ENCODE assay signal across 11 cellular contexts in the genomic region with DNA sequence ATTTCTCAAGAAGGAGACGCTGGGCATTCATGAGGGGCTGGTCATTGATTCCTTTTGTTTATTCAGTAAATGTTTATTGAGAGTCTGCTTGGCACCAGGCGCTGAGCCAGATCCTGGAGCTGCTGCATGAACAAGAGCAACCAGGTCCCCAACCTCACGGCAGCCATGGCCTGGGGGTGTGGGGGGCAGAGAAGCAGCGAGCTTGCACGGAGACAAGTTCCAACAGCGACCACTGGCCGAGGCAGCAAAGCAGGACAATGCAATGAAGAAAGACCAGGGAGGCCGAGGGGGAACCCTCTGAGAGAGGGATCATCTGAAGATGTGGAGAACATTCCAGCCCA. TPM values are rescaled to one million over a fixed set of nuclear protein-coding genes. Genes with fewer than 3 reads are reported as not detected.
DNase-seq lines count a peak whose midpoint lies in the region; ATAC-seq, FAIRE-seq and TF ChIP-seq lines count a peak whose summit lies in the region.
"Had no signal": no experiment of that assay in that cellular context is flagged by ENCODE, and none has a peak within 500 bp of the region (broad histone marks: within the 10 kb centered on the region; RNA-seq: fewer than 3 reads in every experiment).

No MANE protein-coding gene starts in this region.

- no peak overlapping the region for H3K14ac ChIP-seq in H1 (ENCODE audit: insufficient read length)

- peak overlapping the region; percentile 15 to 36; a peak in 1 of 4 replicates for H3K4me2 ChIP-seq in H1 (ENCODE audit: insufficient read depth in 1 of 2, low read depth in 2 of 2, low read length in 2 of 2)

- no peaks in the 10 kb centered on the region for H3K9me3 Mint-ChIP-seq in Calu3 (ENCODE audit: low read depth, unreplicated experiment)
- H3K9me3 Mint-ChIP-seq: CD8-positive, alpha-beta memory T cell had no signal

- no peaks in the 10 kb centered on the region for H3K36me3 Mint-ChIP-seq in Calu3 (ENCODE audit: insufficient read depth, unreplicated experiment)

- peaks cover 0 to 3% of the 10 kb centered on the region in 2 experiments for H4K20me1 ChIP-seq in H1 (replicated peaks in 1 of 2; ENCODE audit: control insufficient read depth in 1 of 2, insufficient read depth in 2 of 2, low read length in 2 of 2)

- no peak overlapping the region for H3K4me3 Mint-ChIP-seq in Calu3 (ENCODE audit: low read depth, unreplicated experiment)
- H3K4me3 Mint-ChIP-seq: CD8-positive, alpha-beta memory T cell had no signal

- TF ChIP-seq EP300 in H1 (IDR thresholded peaks at IDR 0.05; ENCODE audit: borderline replicate concordance in 1 of 2, low read depth in 2 of 2, low read length in 2 of 2): no peak

- no peak overlapping the region for H3K9ac ChIP-seq in H1 (replicated peaks in 1 of 4; ENCODE audit: extremely low read depth in 1 of 4, low read depth in 3 of 4, low read length in 3 of 4)

- H3K4me1 ChIP-seq in RWPE2 (ENCODE audit: insufficient read depth, poor library complexity, severe bottlenecking) (no peaks in the 10 kb centered on the region), H1 (replicated peaks in 1 of 4; ENCODE audit: control insufficient read depth in 3 of 4, insufficient read depth in 4 of 4, low read length in 3 of 4) (peaks cover 2 to 6% (median 4%) of the 10 kb centered on the region in 4 experiments; a peak in 4 of 7 replicates)

- TF ChIP-seq POLR2A in H1 (IDR thresholded peaks at IDR 0.05; ENCODE audit: control extremely low read depth in 1 of 2, low read depth in 2 of 2, low read length in 2 of 2): no peak
- TF ChIP-seq POLR2A in GM18505 (IDR thresholded peaks at IDR 0.05; ENCODE audit: borderline replicate concordance, extremely low read depth, insufficient read depth, insufficient read length): no peak

- no peak overlapping the region for H3K4me3 ChIP-seq in RWPE2 (ENCODE audit: severe bottlenecking)
- H3K4me3 ChIP-seq in H1 (ENCODE audit: extremely low read depth in 1 of 4, insufficient read depth in 2 of 4, low read depth in 3 of 4, low read length in 4 of 4): no peak overlapping the region

- no peak overlapping the region for H2BK15ac ChIP-seq in H1 (ENCODE audit: low read length)

- peaks cover 7% of the 10 kb centered on the region for H3K4me1 Mint-ChIP-seq in Calu3 (ENCODE audit: low read depth, unreplicated experiment)

- H4K8ac ChIP-seq in H1 (ENCODE audit: extremely low read depth, insufficient read depth, low read length): no peak overlapping the region

- H2AK5ac ChIP-seq in H1 (ENCODE audit: low read depth, low read length): no peak overlapping the region

- no peak for TF ChIP-seq RAD21 in H1 (IDR thresholded peaks at IDR 0.05 in 1 of 2, conservative IDR thresholded peaks at IDR 0.05 in 1 of 2; ENCODE audit: low read depth in 2 of 2, low read length in 2 of 2)

- DNase-seq in Calu3 (no peak), RWPE2 (ENCODE audit: low spot score) (no peak), H1 (ENCODE audit: low read depth in 1 of 2, low spot score in 2 of 2) (no peak), GM10266 (ENCODE audit: extremely low spot score) (no peak)
- no peak for DNase-seq in stimulated activated CD4-positive, alpha-beta T cell treated with anti-CD3 and anti-CD28 coated beads, Interleukin-15, amount 100 ng/mL, for 24 hours
- DNase-seq: Right ventricle myocardium superior had no signal

- H4K5ac ChIP-seq in H1 (ENCODE audit: insufficient read length, low read depth, low read length): no peak overlapping the region

- no peak for FAIRE-seq in H1 (lab: Jason Lieb, UNC)

- BruUV-seq in Calu3 (replicated peaks; lab: Mats Ljungman, UMichigan): no TSS peak

- TF ChIP-seq CTCF in 22Rv1 (IDR thresholded peaks at IDR 0.05) (peak; percentile 51), Calu3 (IDR thresholded peaks at IDR 0.05; ENCODE audit: unreplicated experiment) (peak; percentile 1), RWPE2 (IDR thresholded peaks at IDR 0.05; ENCODE audit: poor library complexity, severe bottlenecking) (peak; percentile 44), H1 (IDR thresholded peaks at IDR 0.05; ENCODE audit: control extremely low read depth in 1 of 3, insufficient read depth in 1 of 3, low read depth in 1 of 3, low read length in 3 of 3) (no peak), GM10266 (IDR thresholded peaks at IDR 0.05; ENCODE audit: control insufficient read depth, insufficient read depth, low read depth, missing control alignments) (no peak)

- H3K9me3 ChIP-seq in RWPE2 (ENCODE audit: severe bottlenecking) (no peaks in the 10 kb centered on the region), H1 (ENCODE audit: insufficient read depth in 2 of 2, low read depth in 1 of 2, low read length in 1 of 2) (no peaks in the 10 kb centered on the region)
- H3K9me3 ChIP-seq: BE2C had no signal

- H3K18ac ChIP-seq in H1 (ENCODE audit: extremely low read depth, low read length): no peak overlapping the region

- H3K27ac ChIP-seq in 22Rv1 (no peak overlapping the region), RWPE2 (ENCODE audit: poor library complexity, severe bottlenecking) (no peak overlapping the region), H1 (ENCODE audit: low read depth, low read length) (no peak overlapping the region)

- H3K27me3 ChIP-seq in RWPE2 (ENCODE audit: insufficient read depth, poor library complexity, severe bottlenecking) (no peaks in the 10 kb centered on the region), H1 (replicated peaks in 1 of 4; ENCODE audit: control insufficient read depth in 3 of 4, extremely low read depth in 1 of 4, insufficient read depth in 3 of 4, low read length in 3 of 4) (no peaks in the 10 kb centered on the region; a peak in 1 of 7 replicates)
- H3K27me3 ChIP-seq: BE2C had no signal

- H3K79me2 ChIP-seq in H1 (ENCODE audit: control insufficient read depth in 1 of 2, insufficient read depth in 2 of 2, low read length in 2 of 2): no peaks in the 10 kb centered on the region

- no peak overlapping the region for H3K56ac ChIP-seq in H1 (replicated peaks; ENCODE audit: insufficient read length, low read depth, low read length)

- H3K23ac ChIP-seq in H1 (ENCODE audit: insufficient read length): no peak overlapping the region

- no peak overlapping the region for H2BK12ac ChIP-seq in H1 (ENCODE audit: low read depth, low read length)

- CTCF ChIA-PET in Calu3 (lab: Charles Lee) (interaction anchor here (0.6 to 2.0 kb wide), 5 partner anchors 47 to 192 kb away, joined by 3 to 16 read pairs (median 3); no protein-coding TSS in a partner anchor), H1 (lab: Charles Lee; ENCODE audit: partially characterized antibody) (interaction anchor here (0.8 to 5.5 kb wide), 45 partner anchors 10 to 213 kb away, joined by 3 to 43 read pairs (median 5); no protein-coding TSS in a partner anchor)

- intact Hi-C loops in Calu3 (cut with micrococcal nuclease; ENCODE audit: unreplicated experiment): loop anchor here (1.0 to 10.0 kb wide), 3 partner anchors 46 to 192 kb away; a partner anchor contains a TSS

- H3K36me3 ChIP-seq in RWPE2 (ENCODE audit: low read depth) (no peaks in the 10 kb centered on the region), H1 (ENCODE audit: control insufficient read depth in 2 of 4, insufficient read depth in 4 of 4, low read length in 3 of 4) (no peaks in the 10 kb centered on the region)
- H3K36me3 ChIP-seq: BE2C had no signal

- no peak overlapping the region for H2AFZ ChIP-seq in H1 (ENCODE audit: low read length)

- no peak overlapping the region for H3K4ac ChIP-seq in H1 (replicated peaks; ENCODE audit: insufficient read length, low read depth, low read length)

- no peaks in the 10 kb centered on the region for H3K23me2 ChIP-seq in H1 (ENCODE audit: low read depth, low read length)

- peaks cover 29% of the 10 kb centered on the region for H3K27me3 Mint-ChIP-seq in Calu3 (ENCODE audit: unreplicated experiment)
- H3K27me3 Mint-ChIP-seq: CD8-positive, alpha-beta memory T cell had no signal

- POLR2A ChIA-PET in H1 (lab: Charles Lee; ENCODE audit: partially characterized antibody): interaction anchor here (1.1 kb wide), 1 partner anchor 9 kb away, joined by 3 read pairs; no protein-coding TSS in a partner anchor

- H2BK20ac ChIP-seq in H1 (ENCODE audit: low read length): no peak overlapping the region

- H2BK5ac ChIP-seq in H1 (ENCODE audit: low read depth, low read length): no peak overlapping the region; the same call in 1 of the 2 replicates

- WGBS in H1 (ENCODE audit: extremely low coverage in 1 of 2, insufficient coverage in 1 of 2, insufficient read length in 1 of 2, insufficient replicate concordance in 2 of 2, low coverage in 1 of 2, low lambda C conversion rate in 2 of 2, missing lambda C conversion rate in 1 of 2), 2 experiments: 64% methylated on average over 8 of the region's 8 CpGs; no CpG with 5 or more reads in 1 of the 2 experiments

- ATAC-seq in RWPE2 (ENCODE audit: low read depth) (no peak), GM19351 (IDR thresholded peaks at IDR 0.05; ENCODE audit: unreplicated experiment) (no peak), GM18505 (IDR thresholded peaks at IDR 0.05; ENCODE audit: unreplicated experiment) (no peak)

- no peaks in the 10 kb centered on the region; the same call in 1 of the 2 replicates for H3K79me1 ChIP-seq in H1 (ENCODE audit: low read depth, low read length)

- H4K91ac ChIP-seq in H1 (replicated peaks; ENCODE audit: insufficient read length, low read length): no peak overlapping the region

- H2BK120ac ChIP-seq in H1 (replicated peaks; ENCODE audit: low read depth, low read length): no peak overlapping the region

- H3K27ac Mint-ChIP-seq in Calu3 (ENCODE audit: unreplicated experiment): no peak overlapping the region

TF ChIP-seq in H1, 55 proteins besides CTCF, POLR2A, EP300 and RAD21 (continues in another document):
- TF ChIP-seq RFX5 (IDR thresholded peaks at IDR 0.05; ENCODE audit: borderline replicate concordance, low read depth, low read length): no peak
- no peak for TF ChIP-seq EGR1 (IDR thresholded peaks at IDR 0.05; ENCODE audit: borderline replicate concordance, low read depth, low read length)
- TF ChIP-seq SUZ12 (IDR thresholded peaks at IDR 0.05; ENCODE audit: low read length): no peak
- TF ChIP-seq, protein P1, sequence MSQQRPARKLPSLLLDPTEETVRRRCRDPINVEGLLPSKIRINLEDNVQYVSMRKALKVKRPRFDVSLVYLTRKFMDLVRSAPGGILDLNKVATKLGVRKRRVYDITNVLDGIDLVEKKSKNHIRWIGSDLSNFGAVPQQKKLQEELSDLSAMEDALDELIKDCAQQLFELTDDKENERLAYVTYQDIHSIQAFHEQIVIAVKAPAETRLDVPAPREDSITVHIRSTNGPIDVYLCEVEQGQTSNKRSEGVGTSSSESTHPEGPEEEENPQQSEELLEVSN (IDR thresholded peaks at IDR 0.05): no peak
- no peak for TF ChIP-seq JUND (IDR thresholded peaks at IDR 0.05; ENCODE audit: low read length)

RNA-seq across cellular contexts. Expression of a gene that starts 7.5 kb away (rescaled TPM):
- total RNA-seq in Calu3 (2022): 3.6 and 4.7 TPM in 2 replicates
- total RNA-seq in H1 (2021; fragmentation: NEBNext Ultra II Directional; extraction: Animal tissue kit (Norgen Biotek cat#: 25700)): 7.0 and 7.1 TPM in 2 replicates
- polyA plus RNA-seq in H1 (2011; rRNA removed): 4.5 and 6.2 TPM in 2 replicates
- 5.9 TPM for polyA plus RNA-seq in H1 (2011; cell fraction: cytosol; rRNA removed)
- polyA plus RNA-seq in H1 (2011; cell fraction: nucleus; rRNA removed): 19.4 TPM
- 7.0 to 8.9 TPM (median 7.3 TPM) in 4 replicates for polyA plus RNA-seq in H1 (2012, experiment 1 of 2)
- 5.2 TPM for polyA plus RNA-seq in H1 (2012, experiment 2 of 2)
- polyA plus RNA-seq in H1 (2013, experiment 1 of 2): 2.9 TPM
- 2.9 TPM for polyA plus RNA-seq in H1 (2013, experiment 2 of 2)
- polyA minus RNA-seq in H1 (2011; rRNA and poly(A)+ RNA removed): 3.6 and 4.9 TPM in 2 replicates
- 5.2 TPM for polyA minus RNA-seq in H1 (2011; cell fraction: cytosol; rRNA and poly(A)+ RNA removed)
- 6.5 TPM for polyA minus RNA-seq in H1 (2011; cell fraction: nucleus; rRNA and poly(A)+ RNA removed)

Comparison
In these comparisons a context has a peak if more than half of its experiments do, and no peak if none do; other contexts are left out.
1. CTCF ChIP-seq: peak in 22Rv1 (single experiment), Calu3 (single experiment) and RWPE2 (single experiment); none in H1 (0 of 3) and GM10266 (single experiment).